In genomic region chr19:49950590-49950948, GRCh38 we compare ENCODE assay signal across 30 cellular contexts. TPM values are rescaled to one million over a fixed set of nuclear protein-coding genes. Genes with fewer than 3 reads are reported as not detected.
"Had no signal": no experiment of that assay in that cellular context is flagged by ENCODE, and none has a peak within 500 bp of the region (broad histone marks: within the 10 kb centered on the region; RNA-seq: fewer than 3 reads in every experiment).

No MANE protein-coding gene starts in this region.

- H3K4me3 Mint-ChIP-seq: activated CD4-positive, alpha-beta memory T cell treated with anti-CD3 and anti-CD28 coated beads, Interleukin-2, amount 10 ng/mL, durations not matched to agents 7 days and 5 days; activated CD4-positive, alpha-beta T cell treated with anti-CD3 and anti-CD28 coated beads, Interleukin-2, amount 10 ng/mL, durations not matched to agents 7 days and 5 days; activated naive CD8-positive, alpha-beta T cell treated with anti-CD3 and anti-CD28 coated beads, Interleukin-2, amount 50 U/mL, for 24 hours; activated T-helper 17 cell treated with anti-CD3 and anti-CD28 coated beads, Interleukin-2, amount 50 U/mL, for 72 hours; brain; T-cell had no signal

- DNase-seq: activated CD4-positive, alpha-beta memory T cell treated with anti-CD3 and anti-CD28 coated beads, Interleukin-2, amount 10 ng/mL, durations not matched to agents 7 days and 5 days; activated CD4-positive, alpha-beta T cell treated with anti-CD3 and anti-CD28 coated beads, Interleukin-2, amount 10 ng/mL, durations not matched to agents 7 days and 5 days; activated CD4-positive, CD25-positive, alpha-beta regulatory T cell; activated naive CD8-positive, alpha-beta T cell treated with anti-CD3 and anti-CD28 coated beads, Interleukin-2, amount 50 U/mL, for 24 hours; activated T-cell treated with anti-CD3 and anti-CD28 coated beads for 4 hours; activated T-cell treated with anti-CD3 and anti-CD28 coated beads, Interleukin-2, amount 50 U/mL, for 48 hours; amniotic stem cell; IMR-90; KG1; NCI-H1092; NCI-H1417; NCI-H1930; NCI-H2171; NCI-H2227 treated with DMSO at 0.1 percent for 48 hours; NCI-H526 treated with DMSO at 0.1 percent for 48 hours; NCI-H82; OCI-M1; RPMI8226; T-cell had no signal

- H3K4me1 Mint-ChIP-seq: activated T-helper 17 cell treated with anti-CD3 and anti-CD28 coated beads, Interleukin-2, amount 50 U/mL, for 72 hours had no signal

- H3K4me3 ChIP-seq: SK-N-MC had no signal

- H3K27ac ChIP-seq: SK-N-MC, VCaP had no signal

- H3K9me3 Mint-ChIP-seq: activated CD4-positive, alpha-beta memory T cell treated with anti-CD3 and anti-CD28 coated beads, Interleukin-2, amount 10 ng/mL, durations not matched to agents 7 days and 5 days; activated CD4-positive, alpha-beta T cell treated with anti-CD3 and anti-CD28 coated beads, Interleukin-2, amount 10 ng/mL, durations not matched to agents 7 days and 5 days; activated naive CD4-positive, alpha-beta T cell treated with anti-CD3 and anti-CD28 coated beads, Interleukin-2, amount 50 U/mL, for 72 hours; activated naive CD8-positive, alpha-beta T cell treated with anti-CD3 and anti-CD28 coated beads, Interleukin-2, amount 50 U/mL, for 24 hours; activated T-helper 17 cell treated with anti-CD3 and anti-CD28 coated beads, Interleukin-2, amount 50 U/mL, for 72 hours; T-cell had no signal

- H3K27ac Mint-ChIP-seq: activated CD4-positive, alpha-beta memory T cell treated with anti-CD3 and anti-CD28 coated beads, Interleukin-2, amount 10 ng/mL, durations not matched to agents 7 days and 5 days; activated CD4-positive, alpha-beta T cell treated with anti-CD3 and anti-CD28 coated beads, Interleukin-2, amount 10 ng/mL, durations not matched to agents 7 days and 5 days; activated naive CD8-positive, alpha-beta T cell treated with anti-CD3 and anti-CD28 coated beads, Interleukin-2, amount 50 U/mL, for 24 hours; activated T-helper 17 cell treated with anti-CD3 and anti-CD28 coated beads, Interleukin-2, amount 50 U/mL, for 72 hours; brain; T-cell had no signal

- H3K36me3 Mint-ChIP-seq: activated naive CD4-positive, alpha-beta T cell treated with anti-CD3 and anti-CD28 coated beads, Interleukin-2, amount 50 U/mL, for 72 hours; brain; T-cell had no signal

- FAIRE-seq: astrocyte had no signal

RNA-seq across cellular contexts. Expression of gene SIGLEC11, which starts 10.4 kb away (rescaled TPM):
- total RNA-seq: activated CD4-positive, alpha-beta memory T cell treated with anti-CD3 and anti-CD28 coated beads, Interleukin-2, amount 10 ng/mL, durations not matched to agents 7 days and 5 days; activated CD4-positive, alpha-beta T cell treated with anti-CD3 and anti-CD28 coated beads, Interleukin-2, amount 10 ng/mL, durations not matched to agents 7 days and 5 days; activated CD8-positive, alpha-beta memory T cell treated with anti-CD3 and anti-CD28 coated beads for 36 hours; activated naive CD4-positive, alpha-beta T cell treated with anti-CD3 and anti-CD28 coated beads, Interleukin-2, amount 50 U/mL, for 72 hours; activated T-helper 17 cell treated with anti-CD3 and anti-CD28 coated beads, Interleukin-2, amount 50 U/mL, for 72 hours; astrocyte; IMR-90; LHCN-M2; M059J; NCI-H460; T-helper 2 cell treated with Interferon-gamma antibody and Interleukin-4, amounts not matched to agents 100 ng/mL and 5 ng/mL, for 36 hours had no signal
- polyA plus RNA-seq: IMR-90 had no signal

RNA-seq across cellular contexts. Expression of gene IL4I1, which starts 53.9 kb away (rescaled TPM):
- total RNA-seq: NCI-H460 had no signal
